Comparison of ENCODE assay signal across 13 cellular contexts in genomic region chr11:133506023-133506422, GRCh38. TPM values are rescaled to one million over a fixed set of nuclear protein-coding genes. Genes with fewer than 3 reads are reported as not detected.
A peak's percentile ranks its signal among the peaks of the same experiment; 100 is the strongest.
DNase-seq lines count a peak whose midpoint lies in the region; ATAC-seq and TF ChIP-seq lines count a peak whose summit lies in the region.
"Had no signal": no experiment of that assay in that cellular context is flagged by ENCODE, and none has a peak within 500 bp of the region (broad histone marks: within the 10 kb centered on the region; RNA-seq: fewer than 3 reads in every experiment).

No MANE protein-coding gene starts in this region.

- H3K9ac ChIP-seq in smooth muscle cell (ENCODE audit: low read depth): no peak overlapping the region

- 75% methylated on average over 3 of the region's 3 CpGs for WGBS in smooth muscle cell (ENCODE audit: low lambda C conversion rate)

- 0 out of 2 replicates have a peak, but pooled peaks cover 3% of the 10 kb centered on the region for H3F3A ChIP-seq in GM23338 (replicated peaks; ENCODE audit: low read depth)
- no peaks in the 10 kb centered on the region for H3F3A ChIP-seq in smooth muscle cell (ENCODE audit: low read depth)

- DNase-seq in GM23338 (ENCODE audit: low spot score): no peak
- DNase-seq in pons (ENCODE audit: low spot score): peak; percentile 2
- no peak for DNase-seq in stimulated activated CD4-positive, alpha-beta T cell treated with anti-CD3 and anti-CD28 coated beads, Interleukin-4, amount 100 ng/mL, for 1 hour
- DNase-seq in NCI-H128 (lab: John Stamatoyannopoulos, UW; ENCODE audit: unreplicated experiment): no peak
- no peak for DNase-seq in smooth muscle cell (lab: John Stamatoyannopoulos, UW; ENCODE audit: unreplicated experiment)
- no peak for DNase-seq in DMS114 treated with DMSO at 0.1 percent for 48 hours (lab: John Stamatoyannopoulos, UW; ENCODE audit: unreplicated experiment)
- DNase-seq: activated CD4-positive, alpha-beta memory T cell treated with anti-CD3 and anti-CD28 coated beads, Interleukin-2, amount 10 ng/mL, durations not matched to agents 7 days and 5 days; activated naive CD4-positive, alpha-beta T cell; CD8-positive, alpha-beta T cell; NCI-H446; transverse colon had no signal

- H3K9me2 ChIP-seq in GM23338 (ENCODE audit: insufficient read depth): peaks cover 7% of the 10 kb centered on the region; the same call in 1 of the 2 replicates

- no peak overlapping the region for H2AFZ ChIP-seq in GM23338
- H2AFZ ChIP-seq in smooth muscle cell (ENCODE audit: low read depth): no peak overlapping the region

- peaks cover 8% of the 10 kb centered on the region for H3K27me3 Mint-ChIP-seq in GM23338 (ENCODE audit: insufficient read depth, low read depth, poor library complexity)
- H3K27me3 Mint-ChIP-seq: activated CD4-positive, alpha-beta memory T cell treated with anti-CD3 and anti-CD28 coated beads, Interleukin-2, amount 10 ng/mL, durations not matched to agents 7 days and 5 days had no signal

- H3K27ac ChIP-seq in GM23338 (ENCODE audit: low read depth) (no peak overlapping the region), smooth muscle cell (ENCODE audit: low read depth) (no peak overlapping the region)
- H3K27ac ChIP-seq: transverse colon had no signal

- no peak overlapping the region for H3K4me3 Mint-ChIP-seq in GM23338
- H3K4me3 Mint-ChIP-seq: activated CD4-positive, alpha-beta memory T cell treated with anti-CD3 and anti-CD28 coated beads, Interleukin-2, amount 10 ng/mL, durations not matched to agents 7 days and 5 days; CD8-positive, alpha-beta T cell had no signal

- H3K4me1 ChIP-seq in GM23338 (ENCODE audit: insufficient read depth): peaks cover 51% of the 10 kb centered on the region
- peaks cover 5% of the 10 kb centered on the region for H3K4me1 ChIP-seq in smooth muscle cell (ENCODE audit: low read depth)
- H3K4me1 ChIP-seq: transverse colon had no signal

- no peaks in the 10 kb centered on the region for H3K27me3 ChIP-seq in GM23338 (ENCODE audit: insufficient read depth)
- peaks cover 34% of the 10 kb centered on the region for H3K27me3 ChIP-seq in smooth muscle cell (ENCODE audit: low read depth)
- H3K27me3 ChIP-seq: transverse colon had no signal

- H4K20me1 ChIP-seq in GM23338 (replicated peaks; ENCODE audit: insufficient read depth) (no peaks in the 10 kb centered on the region), smooth muscle cell (ENCODE audit: low read depth) (no peaks in the 10 kb centered on the region)

- H3K27ac Mint-ChIP-seq in GM23338: no peak overlapping the region
- H3K27ac Mint-ChIP-seq: activated CD4-positive, alpha-beta memory T cell treated with anti-CD3 and anti-CD28 coated beads, Interleukin-2, amount 10 ng/mL, durations not matched to agents 7 days and 5 days; CD8-positive, alpha-beta T cell had no signal

- H3K4me3 ChIP-seq in GM23338 (no peak overlapping the region), smooth muscle cell (no peak overlapping the region)
- H3K4me3 ChIP-seq: transverse colon had no signal

- H3K36me3 ChIP-seq in GM23338 (ENCODE audit: insufficient read depth): no peaks in the 10 kb centered on the region
- H3K36me3 ChIP-seq in smooth muscle cell (ENCODE audit: low read depth): no peaks in the 10 kb centered on the region
- H3K36me3 ChIP-seq: transverse colon had no signal

- H3K4me2 ChIP-seq in GM23338: peak overlapping the region; percentile 56
- H3K4me2 ChIP-seq in smooth muscle cell: no peak overlapping the region

- no peaks in the 10 kb centered on the region for H3K9me3 ChIP-seq in smooth muscle cell (replicated peaks; ENCODE audit: low read depth)
- H3K9me3 ChIP-seq: transverse colon had no signal

- H3K36me3 Mint-ChIP-seq in GM23338 (ENCODE audit: low read depth): peaks cover 4% of the 10 kb centered on the region; the same call in 1 of the 3 replicates
- H3K36me3 Mint-ChIP-seq: CD8-positive, alpha-beta T cell had no signal

- TF ChIP-seq CTCF in GM23338 (conservative IDR thresholded peaks at IDR 0.05; ENCODE audit: low read depth in 2 of 2): no peak
- no peak for TF ChIP-seq CTCF in smooth muscle cell (IDR thresholded peaks at IDR 0.05; ENCODE audit: borderline replicate concordance, insufficient read depth, poor library complexity, severe bottlenecking)

- H3K4me1 Mint-ChIP-seq in GM23338: peaks cover 50% of the 10 kb centered on the region
- H3K4me1 Mint-ChIP-seq: activated CD4-positive, alpha-beta memory T cell treated with anti-CD3 and anti-CD28 coated beads, Interleukin-2, amount 10 ng/mL, durations not matched to agents 7 days and 5 days had no signal

- no peaks in the 10 kb centered on the region for H3K9me3 Mint-ChIP-seq in GM23338
- H3K9me3 Mint-ChIP-seq: activated CD4-positive, alpha-beta memory T cell treated with anti-CD3 and anti-CD28 coated beads, Interleukin-2, amount 10 ng/mL, durations not matched to agents 7 days and 5 days; CD8-positive, alpha-beta T cell had no signal

- H3K79me2 ChIP-seq in GM23338 (replicated peaks; ENCODE audit: insufficient read depth): peaks cover 23% of the 10 kb centered on the region
- H3K79me2 ChIP-seq in smooth muscle cell (ENCODE audit: low read depth): no peaks in the 10 kb centered on the region

- ATAC-seq in GM19035 (IDR thresholded peaks at IDR 0.05; ENCODE audit: unreplicated experiment) (peak; percentile 82), GM23338 (no peak), HG03342 (IDR thresholded peaks at IDR 0.05; ENCODE audit: unreplicated experiment) (peak; percentile 83)
- ATAC-seq: CD8-positive, alpha-beta T cell had no signal

TF ChIP-seq in GM23338, 12 proteins besides CTCF, POLR2A, EP300 and RAD21 (continues in another document):
- TF ChIP-seq EZH2phosphoT487 (IDR thresholded peaks at IDR 0.05; ENCODE audit: unreplicated experiment): no peak
- TF ChIP-seq, protein P1, sequence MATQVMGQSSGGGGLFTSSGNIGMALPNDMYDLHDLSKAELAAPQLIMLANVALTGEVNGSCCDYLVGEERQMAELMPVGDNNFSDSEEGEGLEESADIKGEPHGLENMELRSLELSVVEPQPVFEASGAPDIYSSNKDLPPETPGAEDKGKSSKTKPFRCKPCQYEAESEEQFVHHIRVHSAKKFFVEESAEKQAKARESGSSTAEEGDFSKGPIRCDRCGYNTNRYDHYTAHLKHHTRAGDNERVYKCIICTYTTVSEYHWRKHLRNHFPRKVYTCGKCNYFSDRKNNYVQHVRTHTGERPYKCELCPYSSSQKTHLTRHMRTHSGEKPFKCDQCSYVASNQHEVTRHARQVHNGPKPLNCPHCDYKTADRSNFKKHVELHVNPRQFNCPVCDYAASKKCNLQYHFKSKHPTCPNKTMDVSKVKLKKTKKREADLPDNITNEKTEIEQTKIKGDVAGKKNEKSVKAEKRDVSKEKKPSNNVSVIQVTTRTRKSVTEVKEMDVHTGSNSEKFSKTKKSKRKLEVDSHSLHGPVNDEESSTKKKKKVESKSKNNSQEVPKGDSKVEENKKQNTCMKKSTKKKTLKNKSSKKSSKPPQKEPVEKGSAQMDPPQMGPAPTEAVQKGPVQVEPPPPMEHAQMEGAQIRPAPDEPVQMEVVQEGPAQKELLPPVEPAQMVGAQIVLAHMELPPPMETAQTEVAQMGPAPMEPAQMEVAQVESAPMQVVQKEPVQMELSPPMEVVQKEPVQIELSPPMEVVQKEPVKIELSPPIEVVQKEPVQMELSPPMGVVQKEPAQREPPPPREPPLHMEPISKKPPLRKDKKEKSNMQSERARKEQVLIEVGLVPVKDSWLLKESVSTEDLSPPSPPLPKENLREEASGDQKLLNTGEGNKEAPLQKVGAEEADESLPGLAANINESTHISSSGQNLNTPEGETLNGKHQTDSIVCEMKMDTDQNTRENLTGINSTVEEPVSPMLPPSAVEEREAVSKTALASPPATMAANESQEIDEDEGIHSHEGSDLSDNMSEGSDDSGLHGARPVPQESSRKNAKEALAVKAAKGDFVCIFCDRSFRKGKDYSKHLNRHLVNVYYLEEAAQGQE (IDR thresholded peaks at IDR 0.05; ENCODE audit: unreplicated experiment): no peak

RNA-seq across cellular contexts. Expression of gene OPCML, which starts 26.3 kb away (rescaled TPM):
- total RNA-seq in GM23338 (2014; rRNA removed; shearing (Covaris generic)): 2.4 and 4.4 TPM in 2 replicates
- polyA plus RNA-seq in GM23338 (2016; fragmentation: Nextera tagmentation; extraction: Ambion mirVana): 0.68 and 1.2 TPM in 2 replicates
- 0.49 and 0.58 TPM in 2 replicates for total RNA-seq in smooth muscle cell
- 0.42 and 0.77 TPM in 2 replicates for polyA plus RNA-seq in smooth muscle cell
- total RNA-seq: activated CD4-positive, alpha-beta memory T cell treated with anti-CD3 and anti-CD28 coated beads, Interleukin-2, amount 10 ng/mL, durations not matched to agents 7 days and 5 days; CD8-positive, alpha-beta T cell; transverse colon had no signal
